In the genomic region with DNA sequence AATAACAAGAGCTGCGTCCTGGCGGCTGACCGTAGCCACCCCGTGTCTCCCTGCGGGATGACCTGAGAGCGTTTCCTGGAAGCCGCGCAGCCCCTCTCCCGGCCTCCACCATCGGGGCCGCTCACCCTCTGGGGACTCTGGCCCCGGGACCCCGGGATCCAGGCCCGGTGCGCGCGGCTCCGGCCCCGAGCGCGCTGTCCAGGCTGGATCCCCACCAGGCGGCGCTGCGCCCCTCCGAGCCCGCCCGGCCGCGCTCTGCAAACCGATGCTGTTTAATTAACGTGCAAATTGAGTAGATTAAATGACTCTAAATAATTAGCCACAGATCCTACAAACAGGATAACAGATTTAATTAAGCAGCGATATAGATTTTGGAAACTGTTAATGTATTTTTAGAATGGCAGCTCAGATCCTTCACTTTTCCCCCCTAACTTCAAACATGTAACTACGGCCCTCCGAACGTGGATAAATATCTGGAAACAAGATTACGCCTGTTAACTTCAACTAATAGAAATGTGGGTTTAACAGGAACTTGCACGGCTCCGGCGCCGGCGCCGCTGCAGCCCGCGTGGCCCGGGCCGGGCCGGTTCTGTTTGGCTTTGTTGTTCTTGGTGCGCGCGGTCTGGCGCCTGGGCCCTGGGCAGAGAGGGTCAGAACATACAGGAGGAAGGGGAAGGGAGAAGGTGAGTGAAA, we compare ENCODE assay signal across 9 cellular contexts. TPM values are rescaled to one million over a fixed set of nuclear protein-coding genes. Genes with fewer than 3 reads are reported as not detected.
DNase-seq lines count a peak whose midpoint lies in the region; ATAC-seq, FAIRE-seq and TF ChIP-seq lines count a peak whose summit lies in the region.
"Had no signal": no experiment of that assay in that cellular context is flagged by ENCODE, and none has a peak within 500 bp of the region (broad histone marks: within the 10 kb centered on the region; RNA-seq: fewer than 3 reads in every experiment).

No MANE protein-coding gene starts in this region.

- no peak overlapping the region for H3K4me3 Mint-ChIP-seq in activated CD4-positive, alpha-beta memory T cell treated with anti-CD3 and anti-CD28 coated beads, Interleukin-2, amount 10 ng/mL, durations not matched to agents 7 days and 5 days

- no peaks in the 10 kb centered on the region for H3K36me3 ChIP-seq in esophagus squamous epithelium

- no peak for FAIRE-seq in RCC 7860 (lab: Jason Lieb, UNC)

- H3K4me1 Mint-ChIP-seq in activated CD4-positive, alpha-beta memory T cell treated with anti-CD3 and anti-CD28 coated beads, Interleukin-2, amount 10 ng/mL, durations not matched to agents 7 days and 5 days, result no peaks in the 10 kb centered on the region

- H3K4me1 ChIP-seq in esophagus squamous epithelium, result peaks cover 6 to 34% (median 6%) of the 10 kb centered on the region in 3 donors

- POLR2A ChIA-PET in activated CD4-positive, alpha-beta memory T cell treated with anti-CD3 and anti-CD28 coated beads, Interleukin-2, amount 10 ng/mL, durations not matched to agents 7 days and 5 days (lab: Charles Lee), result no interaction called here

- H3K36me3 Mint-ChIP-seq in activated CD4-positive, alpha-beta memory T cell treated with anti-CD3 and anti-CD28 coated beads, Interleukin-2, amount 10 ng/mL, durations not matched to agents 7 days and 5 days (ENCODE audit: low read depth), result peaks cover 2% of the 10 kb centered on the region

- peaks cover 65% of the 10 kb centered on the region for H3K27me3 Mint-ChIP-seq in activated CD4-positive, alpha-beta memory T cell treated with anti-CD3 and anti-CD28 coated beads, Interleukin-2, amount 10 ng/mL, durations not matched to agents 7 days and 5 days

- peaks cover 40 to 100% (median 67%) of the 10 kb centered on the region in 4 donors for H3K27me3 ChIP-seq in esophagus squamous epithelium

- ATAC-seq in HG02759 (IDR thresholded peaks at IDR 0.05; ENCODE audit: unreplicated experiment) (no peak), GM21529 (IDR thresholded peaks at IDR 0.05; ENCODE audit: unreplicated experiment) (no peak)

- no peaks in the 10 kb centered on the region for H3K9me3 Mint-ChIP-seq in activated CD4-positive, alpha-beta memory T cell treated with anti-CD3 and anti-CD28 coated beads, Interleukin-2, amount 10 ng/mL, durations not matched to agents 7 days and 5 days

- CTCF ChIA-PET in activated CD4-positive, alpha-beta memory T cell treated with anti-CD3 and anti-CD28 coated beads, Interleukin-2, amount 10 ng/mL, durations not matched to agents 7 days and 5 days (lab: Charles Lee), result interaction anchor here (0.7 kb wide), 1 partner anchor 14 kb away, joined by 3 read pairs; no protein-coding TSS in a partner anchor

- no peaks in the 10 kb centered on the region for H3K9me3 ChIP-seq in esophagus squamous epithelium

- H3K27ac Mint-ChIP-seq in activated CD4-positive, alpha-beta memory T cell treated with anti-CD3 and anti-CD28 coated beads, Interleukin-2, amount 10 ng/mL, durations not matched to agents 7 days and 5 days, result peak overlapping the region; percentile 6

- 10 to 23% methylated on average over 33 to 49 of the region's 51 CpGs for WGBS in esophagus squamous epithelium, 2 donors

- H3K27ac ChIP-seq in esophagus squamous epithelium, result no peak overlapping the region

- TF ChIP-seq POLR2A in esophagus squamous epithelium (IDR thresholded peaks at IDR 0.05), result no peak

- no peak overlapping the region for H3K4me3 ChIP-seq in esophagus squamous epithelium
- H3K4me3 ChIP-seq in retinal pigment epithelial cell (ENCODE audit: low read length), result no peak overlapping the region

- peak; percentile 39 to 76 (median 67) for TF ChIP-seq CTCF in esophagus squamous epithelium (IDR thresholded peaks at IDR 0.05)
- peak; percentile 70 for TF ChIP-seq CTCF in retinal pigment epithelial cell (conservative IDR thresholded peaks at IDR 0.05; ENCODE audit: low read depth, low read length)

- DNase-seq in NOMO-1 treated with DMSO at 0.1 percent for 48 hours (lab: John Stamatoyannopoulos, UW; ENCODE audit: unreplicated experiment) (peak; percentile 15), NOMO-1 treated with dmso at 0.1 percent for 144 hours (lab: John Stamatoyannopoulos, UW; ENCODE audit: unreplicated experiment) (no peak), esophagus squamous epithelium (lab: John Stamatoyannopoulos, UW) (no peak), retinal pigment epithelial cell (ENCODE audit: low read depth) (no peak), RCC 7860 (ENCODE audit: low spot score) (no peak)
- peak; percentile 30 for DNase-seq in activated CD4-positive, alpha-beta memory T cell treated with anti-CD3 and anti-CD28 coated beads, Interleukin-2, amount 10 ng/mL, durations not matched to agents 7 days and 5 days

- intact Hi-C loops in esophagus squamous epithelium (cut with DNase I), result loop anchor here (10.0 kb wide), 1 partner anchor 249 kb away; no protein-coding TSS in a partner anchor

RNA-seq across cellular contexts. Expression of a gene that starts 7.1 kb away (rescaled TPM):
- total RNA-seq in activated CD4-positive, alpha-beta memory T cell treated with anti-CD3 and anti-CD28 coated beads, Interleukin-2, amount 10 ng/mL, durations not matched to agents 7 days and 5 days, result not detected
- not detected for total RNA-seq in esophagus squamous epithelium
- total RNA-seq: activated CD8-positive, alpha-beta memory T cell treated with anti-CD3 and anti-CD28 coated beads for 36 hours had no signal

Comparison
In these comparisons a context has a peak if more than half of its experiments do, and no peak if none do; other contexts are left out.
1. DNase-seq: peak in NOMO-1 treated with DMSO at 0.1 percent for 48 hours (single experiment) and activated CD4-positive, alpha-beta memory T cell treated with anti-CD3 and anti-CD28 coated beads, Interleukin-2, amount 10 ng/mL, durations not matched to agents 7 days and 5 days (single experiment); none in NOMO-1 treated with dmso at 0.1 percent for 144 hours (single experiment), esophagus squamous epithelium (single experiment), retinal pigment epithelial cell (single experiment) and RCC 7860 (single experiment).